8 cellular contexts compared by ENCODE assay signal in the genomic region with DNA sequence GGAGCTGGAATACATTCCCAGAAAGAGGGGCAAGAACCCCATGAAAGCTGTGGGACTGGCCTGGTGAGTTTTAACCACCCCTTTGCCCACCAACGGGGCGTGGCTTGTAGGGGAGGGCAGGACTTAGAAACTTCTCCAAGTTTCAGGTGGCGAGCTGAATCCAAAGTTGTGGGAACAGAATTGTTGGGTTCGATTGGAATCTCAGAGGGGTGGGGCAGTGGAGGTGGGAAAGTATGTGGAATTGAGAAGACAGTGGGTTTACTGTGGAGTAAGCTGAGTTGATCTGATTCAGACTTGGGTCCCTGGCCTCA. TPM values are rescaled to one million over a fixed set of nuclear protein-coding genes. Genes with fewer than 3 reads are reported as not detected.
DNase-seq lines count a peak whose midpoint lies in the region; ATAC-seq, FAIRE-seq and TF ChIP-seq lines count a peak whose summit lies in the region.

No MANE protein-coding gene starts in this region.

- peak overlapping the region; percentile 97 for H3K4me3 ChIP-seq in A549
- peak overlapping the region; percentile 89 for H3K4me3 ChIP-seq in HUES64 (ENCODE audit: low read length)
- peak overlapping the region; percentile 91 to 96 for H3K4me3 ChIP-seq in cardiac fibroblast (replicated peaks in 1 of 2; ENCODE audit: low read depth in 2 of 2, low read length in 2 of 2)

- POLR2A ChIA-PET in A549 (lab: Yijun Ruan, JAX), result interaction anchor here (1.3 kb wide), 1 partner anchor 99 kb away, joined by 3 read pairs; no protein-coding TSS in a partner anchor

- no peak for TF ChIP-seq CTCF in A549 (IDR thresholded peaks at IDR 0.05)
- TF ChIP-seq CTCF in cardiac fibroblast (IDR thresholded peaks at IDR 0.05; ENCODE audit: low read depth, low read length), result no peak

- in situ Hi-C loops in ACHN (cut with HindIII; ENCODE audit: low pct_ligation_motif_present, low pct_unique_long_range_greater_than_20kb, low sequenced_read_pairs), result no loop called here

- H3K4me1 ChIP-seq in A549 (peaks cover 25% of the 10 kb centered on the region), HUES64 (ENCODE audit: insufficient read depth, low read length) (no peaks in the 10 kb centered on the region)

- H3K4me2 ChIP-seq in A549, result peak overlapping the region; percentile 100

- CTCF ChIA-PET in A549 (lab: Yijun Ruan, JAX), result interaction anchor here (0.6 to 6.5 kb wide), 23 partner anchors 10 to 375 kb away, joined by 3 to 105 read pairs (median 4); partner anchors contain the start of gene CATIP

- H3K9ac ChIP-seq in HUES64 (ENCODE audit: low read depth, low read length), result no peak overlapping the region

- H3K9me3 ChIP-seq in A549, result no peaks in the 10 kb centered on the region
- no peaks in the 10 kb centered on the region for H3K9me3 ChIP-seq in HUES64 (ENCODE audit: insufficient read depth, low read depth, low read length)

- no peak for ATAC-seq in A549

- no peak for TF ChIP-seq POLR2A in A549 (IDR thresholded peaks at IDR 0.05; ENCODE audit: low read length)

- TF ChIP-seq RAD21 in A549 (conservative IDR thresholded peaks at IDR 0.05 in 1 of 2, IDR thresholded peaks at IDR 0.05 in 1 of 2), result no peak

- no peaks in the 10 kb centered on the region for H3K27me3 ChIP-seq in HUES64 (ENCODE audit: insufficient read depth, low read length)

- TF ChIP-seq EP300 in A549 (IDR thresholded peaks at IDR 0.05), result no peak

- WGBS in A549 (ENCODE audit: missing lambda C conversion rate), result 25% methylated on average over 4 of the region's 4 CpGs
- 76% methylated on average over 4 of the region's 4 CpGs for WGBS in HUES64

- no peak for DNase-seq in A549 (ENCODE audit: low read depth in 1 of 2, low spot score in 1 of 2)
- no peak for DNase-seq in cardiac fibroblast (ENCODE audit: low read depth in 2 of 2)
- peak; percentile 17 for DNase-seq in myocyte (ENCODE audit: low read depth)
- DNase-seq in stimulated activated CD4-positive, alpha-beta T cell treated with anti-CD3 and anti-CD28 coated beads, Interleukin-4, amount 100 ng/mL, for 24 hours, result no peak
- DNase-seq in NCI-H748 treated with DMSO at 0.1 percent for 48 hours (lab: John Stamatoyannopoulos, UW), result no peak
- DNase-seq in ACHN, result no peak
- no peak for DNase-seq in stimulated activated CD4-positive, alpha-beta T cell treated with anti-CD3 and anti-CD28 coated beads, Interleukin-2, amount 100 ng/mL, for 48 hours

- no peak for FAIRE-seq in A549 (lab: Jason Lieb, UNC)

- H3K27ac ChIP-seq in A549 (peak overlapping the region; percentile 89 to 92; a peak in 5 of 6 replicates), HUES64 (ENCODE audit: low read depth, low read length) (no peak overlapping the region)

- peaks cover 43% of the 10 kb centered on the region for H3K36me3 ChIP-seq in HUES64 (ENCODE audit: insufficient read depth, low read length)

TF ChIP-seq in A549, 52 proteins besides CTCF, POLR2A, EP300 and RAD21:
- TF ChIP-seq JUNB (IDR thresholded peaks at IDR 0.05) (no peak), HOXA7 (CRISPR knock-in tag; IDR thresholded peaks at IDR 0.05) (no peak), HOXB5 (CRISPR knock-in tag; IDR thresholded peaks at IDR 0.05) (no peak), RNF2 (IDR thresholded peaks at IDR 0.05; ENCODE audit: borderline replicate concordance, low read depth) (no peak), ZC3H11A (IDR thresholded peaks at IDR 0.05) (no peak), TP53 (CRISPR knock-in tag; IDR thresholded peaks at IDR 0.05) (no peak), HES2 (IDR thresholded peaks at IDR 0.05) (no peak), EHMT2 (IDR thresholded peaks at IDR 0.05; ENCODE audit: low read depth) (no peak)
TF ChIP-seq in A549: peak in this region for 0.

RNA-seq across cellular contexts. Expression of gene PNKD, which starts 1.1 kb away (rescaled TPM):
- polyA plus RNA-seq in A549 (2011; rRNA removed), result 46.2 and 52.6 TPM in 2 replicates
- polyA plus RNA-seq in A549 (2012; cell fraction: cytosol; rRNA removed), result 101 and 104 TPM in 2 replicates
- polyA plus RNA-seq in A549 (2012; cell fraction: nucleus; rRNA removed), result 71.2 and 85.9 TPM in 2 replicates
- polyA plus RNA-seq in A549 (2017; fragmentation: RNase III; extraction: RNeasy Plus Mini Kit Qiagen cat#74134 plus additional on column Dnase treatment), result 47.2 to 51.7 TPM (median 51.6 TPM) in 3 replicates
- polyA minus RNA-seq in A549 (2011; rRNA and poly(A)+ RNA removed), result 21.0 and 26.5 TPM in 2 replicates
- polyA plus RNA-seq in HUES64 (2013, experiment 1 of 2), result 34.4 TPM
- polyA plus RNA-seq in HUES64 (2013, experiment 2 of 2), result 35.1 TPM
- total RNA-seq in myocyte, result 30.6 and 37.8 TPM in 2 replicates
- polyA plus RNA-seq in myocyte (2012), result 82.9 TPM

RNA-seq across cellular contexts. Expression of gene AAMP, which starts 1.5 kb away (rescaled TPM):
- polyA plus RNA-seq in A549 (2011; rRNA removed) (71.3 and 82.0 TPM in 2 replicates), A549 (2017; fragmentation: RNase III; extraction: RNeasy Plus Mini Kit Qiagen cat#74134 plus additional on column Dnase treatment) (165 to 173 TPM (median 168 TPM) in 3 replicates)
- 178 and 187 TPM in 2 replicates for polyA plus RNA-seq in A549 (2012; cell fraction: cytosol; rRNA removed)
- 208 and 219 TPM in 2 replicates for polyA plus RNA-seq in A549 (2012; cell fraction: nucleus; rRNA removed)
- 53.9 and 65.4 TPM in 2 replicates for polyA minus RNA-seq in A549 (2011; rRNA and poly(A)+ RNA removed)
- polyA plus RNA-seq in HUES64 (2013, experiment 1 of 2), result 63.7 TPM
- polyA plus RNA-seq in HUES64 (2013, experiment 2 of 2), result 59.3 TPM
- 173 and 198 TPM in 2 replicates for total RNA-seq in myocyte
- 108 TPM for polyA plus RNA-seq in myocyte (2012)

RNA-seq across cellular contexts. Expression of gene GPBAR1, which starts 10.6 kb away (rescaled TPM):
- polyA plus RNA-seq in A549 (2011; rRNA removed), result 0.05 and 0.06 TPM in 2 replicates
- 0.05 and 0.09 TPM in 2 replicates for polyA plus RNA-seq in A549 (2012; cell fraction: cytosol; rRNA removed)
- 0.73 and 0.77 TPM in 2 replicates for polyA plus RNA-seq in A549 (2012; cell fraction: nucleus; rRNA removed)
- polyA plus RNA-seq in A549 (2017; fragmentation: RNase III; extraction: RNeasy Plus Mini Kit Qiagen cat#74134 plus additional on column Dnase treatment), result 0.12 to 0.16 TPM (median 0.13 TPM) in 3 replicates
- 0.19 and 0.54 TPM in 2 replicates for polyA minus RNA-seq in A549 (2011; rRNA and poly(A)+ RNA removed)
- not detected for polyA plus RNA-seq in HUES64 (2013, experiment 1 of 2)
- polyA plus RNA-seq in HUES64 (2013, experiment 2 of 2), result 0.57 TPM
- 0.57 and 1.1 TPM in 2 replicates for total RNA-seq in myocyte
- polyA plus RNA-seq in myocyte (2012), result 0.69 TPM

RNA-seq across cellular contexts. Expression of gene TMBIM1, which starts 20.9 kb away (rescaled TPM):
- polyA plus RNA-seq in A549 (2011; rRNA removed) (61.4 and 91.5 TPM in 2 replicates), A549 (2017; fragmentation: RNase III; extraction: RNeasy Plus Mini Kit Qiagen cat#74134 plus additional on column Dnase treatment) (66.6 to 72.1 TPM (median 70.4 TPM) in 3 replicates)
- polyA plus RNA-seq in A549 (2012; cell fraction: cytosol; rRNA removed), result 53.4 and 80.7 TPM in 2 replicates
- polyA plus RNA-seq in A549 (2012; cell fraction: nucleus; rRNA removed), result 65.6 and 87.6 TPM in 2 replicates
- 66.4 and 78.9 TPM in 2 replicates for polyA minus RNA-seq in A549 (2011; rRNA and poly(A)+ RNA removed)
- 13.3 TPM for polyA plus RNA-seq in HUES64 (2013, experiment 1 of 2)
- 14.3 TPM for polyA plus RNA-seq in HUES64 (2013, experiment 2 of 2)
- total RNA-seq in myocyte, result 198 and 212 TPM in 2 replicates
- polyA plus RNA-seq in myocyte (2012), result 195 TPM

RNA-seq across cellular contexts. Expression of gene ARPC2, which starts 54.5 kb away (rescaled TPM):
- 279 and 374 TPM in 2 replicates for polyA plus RNA-seq in A549 (2011; rRNA removed)
- polyA plus RNA-seq in A549 (2012; cell fraction: cytosol; rRNA removed), result 247 and 267 TPM in 2 replicates
- polyA plus RNA-seq in A549 (2012; cell fraction: nucleus; rRNA removed), result 108 and 114 TPM in 2 replicates
- polyA plus RNA-seq in A549 (2017; fragmentation: RNase III; extraction: RNeasy Plus Mini Kit Qiagen cat#74134 plus additional on column Dnase treatment), result 263 to 283 TPM (median 273 TPM) in 3 replicates
- 179 and 190 TPM in 2 replicates for polyA minus RNA-seq in A549 (2011; rRNA and poly(A)+ RNA removed)
- polyA plus RNA-seq in HUES64 (2013, experiment 1 of 2), result 174 TPM
- 183 TPM for polyA plus RNA-seq in HUES64 (2013, experiment 2 of 2)
- total RNA-seq in myocyte, result 237 and 270 TPM in 2 replicates
- polyA plus RNA-seq in myocyte (2012), result 392 TPM
